Comparison of ENCODE assay signal across 14 cellular contexts in the genomic region with DNA sequence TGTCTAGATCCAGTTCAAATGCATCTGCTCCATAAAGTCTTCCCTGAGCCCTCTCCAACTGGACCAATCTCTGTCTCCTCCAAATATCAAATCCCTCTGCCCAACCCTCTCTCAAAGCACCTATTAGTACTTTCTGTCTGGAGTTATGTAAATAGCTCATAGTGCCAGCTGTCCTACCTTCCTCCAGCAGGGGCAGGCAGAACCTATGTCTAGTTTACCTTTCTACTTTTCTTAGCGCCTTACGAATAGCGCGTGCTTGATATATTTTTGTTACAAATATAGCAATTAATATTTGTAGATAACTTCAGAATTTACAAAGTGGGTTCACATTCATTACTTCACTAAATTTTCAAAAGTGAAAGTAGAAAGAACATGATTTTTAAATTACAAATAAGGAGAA. TPM values are rescaled to one million over a fixed set of nuclear protein-coding genes. Genes with fewer than 3 reads are reported as not detected.
DNase-seq lines count a peak whose midpoint lies in the region; ATAC-seq and TF ChIP-seq lines count a peak whose summit lies in the region.
"Had no signal": no experiment of that assay in that cellular context is flagged by ENCODE, and none has a peak within 500 bp of the region (broad histone marks: within the 10 kb centered on the region; RNA-seq: fewer than 3 reads in every experiment).

No MANE protein-coding gene starts in this region.

- no peak overlapping the region for H2BK15ac ChIP-seq in H9 (ENCODE audit: low read depth, low read length)

- H3K9me3 ChIP-seq in H9 (ENCODE audit: control insufficient read depth, low read depth, low read length), result no peaks in the 10 kb centered on the region
- H3K9me3 ChIP-seq in liver (ENCODE audit: control insufficient read depth in 4 of 4, low read length in 3 of 4), result no peaks in the 10 kb centered on the region
- H3K9me3 ChIP-seq in Peyer's patch, result no peaks in the 10 kb centered on the region

- no peaks in the 10 kb centered on the region for H3K23me2 ChIP-seq in H9 (ENCODE audit: insufficient read length, low read depth, low read length, poor library complexity, severe bottlenecking)

- TF ChIP-seq RAD21 in liver (IDR thresholded peaks at IDR 0.05), result no peak

- H3K9me3 Mint-ChIP-seq in H9, result peaks cover 0 to 4% of the 10 kb centered on the region in 2 experiments; a peak in 1 of 5 replicates
- H3K9me3 Mint-ChIP-seq: immature natural killer cell had no signal

- no peaks in the 10 kb centered on the region for H4K20me1 ChIP-seq in H9 (ENCODE audit: control insufficient read depth, insufficient read depth, insufficient read length)

- no peaks in the 10 kb centered on the region for H3K27me3 ChIP-seq in H9 (ENCODE audit: insufficient read depth, low read length)
- no peaks in the 10 kb centered on the region for H3K27me3 ChIP-seq in liver (ENCODE audit: control insufficient read depth in 4 of 4, insufficient read depth in 4 of 4, low read length in 3 of 4)
- no peaks in the 10 kb centered on the region for H3K27me3 ChIP-seq in Peyer's patch

- H2BK12ac ChIP-seq in H9 (ENCODE audit: insufficient read length, low read depth, low read length), result no peak overlapping the region

- H3K27me3 Mint-ChIP-seq in H9 (ENCODE audit: low read depth), result no peaks in the 10 kb centered on the region

- no peak overlapping the region for H2BK5ac ChIP-seq in H9 (ENCODE audit: insufficient read length, low read length)

- H3K36me3 ChIP-seq in liver (ENCODE audit: control insufficient read depth in 4 of 4, insufficient read depth in 3 of 4, low read depth in 1 of 4, low read length in 3 of 4), result no peaks in the 10 kb centered on the region
- no peaks in the 10 kb centered on the region for H3K36me3 ChIP-seq in Peyer's patch

- H3K4me3 ChIP-seq in astrocyte of the spinal cord (ENCODE audit: low read depth, low read length), result no peak overlapping the region
- no peak overlapping the region for H3K4me3 ChIP-seq in liver (ENCODE audit: low read depth in 1 of 3, low read length in 3 of 3)
- H3K4me3 ChIP-seq in Peyer's patch, result no peak overlapping the region

- H3K4me1 ChIP-seq in H9 (ENCODE audit: insufficient read depth, low read length) (no peaks in the 10 kb centered on the region), liver (ENCODE audit: control insufficient read depth in 4 of 4, insufficient read depth in 4 of 4, low read length in 3 of 4) (no peaks in the 10 kb centered on the region), Peyer's patch (no peaks in the 10 kb centered on the region)

- no peak overlapping the region for H2AK5ac ChIP-seq in H9 (ENCODE audit: insufficient read length, low read length)

- in situ Hi-C loops in astrocyte of the spinal cord (cut with HindIII; ENCODE audit: low sequenced_read_pairs), result no loop called here

- H2BK120ac ChIP-seq in H9 (ENCODE audit: low read depth, low read length, poor library complexity, severe bottlenecking), result no peak overlapping the region

- no peak overlapping the region for H3K18ac ChIP-seq in H9 (ENCODE audit: insufficient read length, low read depth, low read length)

- no peak overlapping the region for H2BK20ac ChIP-seq in H9 (ENCODE audit: low read depth, low read length, poor library complexity, severe bottlenecking)

- ATAC-seq in GM21528 (IDR thresholded peaks at IDR 0.05; ENCODE audit: low FRiP score, unreplicated experiment), result no peak

- H3K23ac ChIP-seq in H9 (ENCODE audit: insufficient read length, low read depth, low read length), result no peak overlapping the region

- no peak overlapping the region for H3K14ac ChIP-seq in H9 (ENCODE audit: insufficient read depth, low read length)

- TF ChIP-seq POLR2A in Peyer's patch (IDR thresholded peaks at IDR 0.05), result no peak

- no peak overlapping the region for H3K9ac ChIP-seq in H9 (ENCODE audit: extremely low read depth, insufficient read length, low read length)
- H3K9ac ChIP-seq in liver (ENCODE audit: low read depth in 1 of 2, low read length in 2 of 2), result no peak overlapping the region

- TF ChIP-seq CTCF in AG09319 (IDR thresholded peaks at IDR 0.05; ENCODE audit: low read depth, low read length), result peak; percentile 1; the same call in 1 of the 2 replicates
- peak; percentile 60 for TF ChIP-seq CTCF in H9 (conservative IDR thresholded peaks at IDR 0.05)
- TF ChIP-seq CTCF in astrocyte of the spinal cord (IDR thresholded peaks at IDR 0.05; ENCODE audit: low read depth, low read length), result no peak
- TF ChIP-seq CTCF in liver (IDR thresholded peaks at IDR 0.05; ENCODE audit: low read depth, low read length, missing input control), result peak; percentile 4
- TF ChIP-seq CTCF in Peyer's patch (IDR thresholded peaks at IDR 0.05), result peak in 1 of 6 experiments; percentile 2

- no CpG with 5 or more reads among the region's 4 CpGs for WGBS in H9 (ENCODE audit: extremely low coverage, insufficient read length, low lambda C conversion rate)
- WGBS in liver, result 98% methylated on average over 4 of the region's 4 CpGs

- H3K4me2 ChIP-seq in H9 (ENCODE audit: insufficient read depth, insufficient read length, low read length), result no peak overlapping the region

- no peak overlapping the region for H3K27ac Mint-ChIP-seq in H9

- H3K4me3 Mint-ChIP-seq in H9, result no peak overlapping the region
- H3K4me3 Mint-ChIP-seq: immature natural killer cell had no signal

- H3K79me1 ChIP-seq in H9 (ENCODE audit: insufficient read depth, low read depth, low read length, poor library complexity, severe bottlenecking), result no peaks in the 10 kb centered on the region

- H3K4me1 Mint-ChIP-seq in H9, result no peaks in the 10 kb centered on the region; a peak in 1 of 4 replicates

- H2AFZ ChIP-seq in H9 (ENCODE audit: low read length), result no peak overlapping the region

- H4K8ac ChIP-seq in H9 (replicated peaks; ENCODE audit: insufficient read length, low read depth, low read length), result no peak overlapping the region

- no peak overlapping the region for H3K27ac ChIP-seq in H9 (ENCODE audit: insufficient read length, low read depth, low read length)
- H3K27ac ChIP-seq in liver (ENCODE audit: low read depth in 1 of 2, low read length in 2 of 2), result no peak overlapping the region
- H3K27ac ChIP-seq in Peyer's patch, result no peak overlapping the region

- DNase-seq in AG09319 (ENCODE audit: extremely low read depth, low read depth), result no peak
- no peak for DNase-seq in H9
- DNase-seq in astrocyte of the spinal cord (ENCODE audit: low read depth, low spot score), result peak; percentile 29
- DNase-seq in Peyer's patch, result no peak
- DNase-seq in NK-92 (lab: John Stamatoyannopoulos, UW; ENCODE audit: unreplicated experiment), result no peak
- no peak for DNase-seq in NCI-H2107 treated with DMSO at 0.1 percent for 48 hours (lab: John Stamatoyannopoulos, UW; ENCODE audit: unreplicated experiment)
- DNase-seq: effector CD4-positive, alpha-beta T cell; immature natural killer cell; NCI-H446; nucleus accumbens; stimulated activated CD4-positive, alpha-beta T cell treated with anti-CD3 and anti-CD28 coated beads, Interleukin-2, amount 100 ng/mL, for 48 hours; T-helper 1 cell had no signal

- H4K91ac ChIP-seq in H9 (ENCODE audit: insufficient read length, low read depth, low read length), result no peak overlapping the region

- H3K4ac ChIP-seq in H9 (ENCODE audit: low read depth, low read length), result no peak overlapping the region

- no peak overlapping the region for H4K5ac ChIP-seq in H9 (ENCODE audit: insufficient read length, low read depth, low read length)

- H3K36me3 Mint-ChIP-seq in H9 (ENCODE audit: insufficient read depth in 1 of 3, low read depth in 3 of 3), result no peaks in the 10 kb centered on the region

- no peaks in the 10 kb centered on the region for H3K79me2 ChIP-seq in H9 (ENCODE audit: insufficient read depth, low read length)

- no peak overlapping the region for H3T11ph ChIP-seq in H9 (ENCODE audit: low read length)

- no peak overlapping the region for H3K56ac ChIP-seq in H9 (ENCODE audit: insufficient read length, low read depth, low read length)

TF ChIP-seq in liver, 16 proteins besides CTCF, POLR2A, EP300 and RAD21 (continues in another document):
- TF ChIP-seq, protein P1, sequence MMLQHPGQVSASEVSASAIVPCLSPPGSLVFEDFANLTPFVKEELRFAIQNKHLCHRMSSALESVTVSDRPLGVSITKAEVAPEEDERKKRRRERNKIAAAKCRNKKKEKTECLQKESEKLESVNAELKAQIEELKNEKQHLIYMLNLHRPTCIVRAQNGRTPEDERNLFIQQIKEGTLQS (IDR thresholded peaks at IDR 0.05), result no peak
- no peak for TF ChIP-seq RXRA (IDR thresholded peaks at IDR 0.05)
- no peak for TF ChIP-seq JUND (IDR thresholded peaks at IDR 0.05)
- TF ChIP-seq, protein P2, sequence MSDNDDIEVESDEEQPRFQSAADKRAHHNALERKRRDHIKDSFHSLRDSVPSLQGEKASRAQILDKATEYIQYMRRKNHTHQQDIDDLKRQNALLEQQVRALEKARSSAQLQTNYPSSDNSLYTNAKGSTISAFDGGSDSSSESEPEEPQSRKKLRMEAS (IDR thresholded peaks at IDR 0.05), result no peak
- no peak for TF ChIP-seq FOXA1 (IDR thresholded peaks at IDR 0.05)
- TF ChIP-seq, protein P3, sequence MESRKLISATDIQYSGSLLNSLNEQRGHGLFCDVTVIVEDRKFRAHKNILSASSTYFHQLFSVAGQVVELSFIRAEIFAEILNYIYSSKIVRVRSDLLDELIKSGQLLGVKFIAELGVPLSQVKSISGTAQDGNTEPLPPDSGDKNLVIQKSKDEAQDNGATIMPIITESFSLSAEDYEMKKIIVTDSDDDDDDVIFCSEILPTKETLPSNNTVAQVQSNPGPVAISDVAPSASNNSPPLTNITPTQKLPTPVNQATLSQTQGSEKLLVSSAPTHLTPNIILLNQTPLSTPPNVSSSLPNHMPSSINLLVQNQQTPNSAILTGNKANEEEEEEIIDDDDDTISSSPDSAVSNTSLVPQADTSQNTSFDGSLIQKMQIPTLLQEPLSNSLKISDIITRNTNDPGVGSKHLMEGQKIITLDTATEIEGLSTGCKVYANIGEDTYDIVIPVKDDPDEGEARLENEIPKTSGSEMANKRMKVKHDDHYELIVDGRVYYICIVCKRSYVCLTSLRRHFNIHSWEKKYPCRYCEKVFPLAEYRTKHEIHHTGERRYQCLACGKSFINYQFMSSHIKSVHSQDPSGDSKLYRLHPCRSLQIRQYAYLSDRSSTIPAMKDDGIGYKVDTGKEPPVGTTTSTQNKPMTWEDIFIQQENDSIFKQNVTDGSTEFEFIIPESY (IDR thresholded peaks at IDR 0.05), result no peak
- TF ChIP-seq YY1 (IDR thresholded peaks at IDR 0.05), result no peak
- no peak for TF ChIP-seq EGR1 (IDR thresholded peaks at IDR 0.05; ENCODE audit: low read depth in 2 of 2)
- TF ChIP-seq GABPA (IDR thresholded peaks at IDR 0.05 in 1 of 2, conservative IDR thresholded peaks at IDR 0.05 in 1 of 2), result no peak
- TF ChIP-seq FOXA2 (IDR thresholded peaks at IDR 0.05), result no peak
- no peak for TF ChIP-seq HNF4G (IDR thresholded peaks at IDR 0.05)
- no peak for TF ChIP-seq NR2F2 (IDR thresholded peaks at IDR 0.05)
- no peak for TF ChIP-seq HNF4A (conservative IDR thresholded peaks at IDR 0.05)

RNA-seq across cellular contexts. Expression of a gene that starts 14.0 kb away (rescaled TPM):
- total RNA-seq in H9 (2021), result 4.6 and 5.4 TPM in 2 replicates
- 1 to 10 TPM; 1.0 to 1.2 TPM for total RNA-seq in liver
- 1 to 10 TPM in 1 of 2 donors, under 1 TPM in 1; 0.17 to 2.1 TPM for polyA plus RNA-seq in liver
- total RNA-seq in Peyer's patch, result 10 to 100 TPM in 2 of 4 donors, 1 to 10 TPM in 2; 2.6 to 26.4 (median 13.0) TPM
